Comparison of ENCODE assay signal across 1 cellular context in genomic region chr1:62229468-62229867, GRCh38.
A peak's percentile ranks its signal among the peaks of the same experiment; 100 is the strongest.
TF ChIP-seq lines count a peak whose summit lies in the region.

No MANE protein-coding gene starts in this region.

TF ChIP-seq in Ishikawa, 13 proteins besides CTCF, POLR2A, EP300 and RAD21:
- TF ChIP-seq CEBPB (IDR thresholded peaks at IDR 0.05) (peak; percentile 83), NFIC (IDR thresholded peaks at IDR 0.05) (no peak), TCF12 (IDR thresholded peaks at IDR 0.05; ENCODE audit: low read depth) (no peak), FOXM1 (IDR thresholded peaks at IDR 0.05; ENCODE audit: borderline replicate concordance, low read depth) (no peak), YY1 (IDR thresholded peaks at IDR 0.05; ENCODE audit: low read depth) (no peak), ZBTB7A (IDR thresholded peaks at IDR 0.05; ENCODE audit: low read depth) (no peak), TEAD4 (IDR thresholded peaks at IDR 0.05) (peak; percentile 17; the same call in 1 of the 2 replicates)
TF ChIP-seq in Ishikawa: peak in this region for 2.
